In genomic region chr20:56400001-56400640, GRCh38 we compare ENCODE assay signal across 8 cellular contexts. TPM values are rescaled to one million over a fixed set of nuclear protein-coding genes. Genes with fewer than 3 reads are reported as not detected.
DNase-seq lines count a peak whose midpoint lies in the region; ATAC-seq, FAIRE-seq and TF ChIP-seq lines count a peak whose summit lies in the region.

No MANE protein-coding gene starts in this region.

- DNase-seq in EH (ENCODE audit: low read depth) (peak; percentile 74), GOT3 (lab: John Stamatoyannopoulos, UW) (peak; percentile 5), NCI-H1694 (lab: John Stamatoyannopoulos, UW) (peak; percentile 29), cerebellar cortex (ENCODE audit: low spot score) (peak; percentile 45), lower lobe of right lung (no peak)
- peak; percentile 12 to 79 (median 53) for DNase-seq in stimulated activated naive CD4-positive, alpha-beta T cell (lab: John Stamatoyannopoulos, UW)

- ATAC-seq in lower lobe of right lung (peak; percentile 65 to 67), HG02623 (IDR thresholded peaks at IDR 0.05; ENCODE audit: unreplicated experiment) (no peak)

- H3K27me3 ChIP-seq in lower lobe of right lung (ENCODE audit: low read depth), result no peaks in the 10 kb centered on the region

- peaks cover 96% of the 10 kb centered on the region for H3K36me3 ChIP-seq in lower lobe of right lung

- H3K4me1 ChIP-seq in lower lobe of right lung, result peaks cover 10% of the 10 kb centered on the region

- H3K9me3 ChIP-seq in lower lobe of right lung, result no peaks in the 10 kb centered on the region

- FAIRE-seq in TTC549 (lab: Jason Lieb, UNC), result peak; percentile 68

- H3K27ac ChIP-seq in lower lobe of right lung, result no peak overlapping the region

- peak; percentile 82 for TF ChIP-seq CTCF in lower lobe of right lung (IDR thresholded peaks at IDR 0.05)

- intact Hi-C loops in lower lobe of right lung (cut with DNase I), result no loop called here

- no peak overlapping the region for H3K4me3 ChIP-seq in lower lobe of right lung

RNA-seq across cellular contexts. Expression of gene CSTF1, which starts 7.7 kb away (rescaled TPM):
- total RNA-seq in lower lobe of right lung, result 24.4 TPM

RNA-seq across cellular contexts. Expression of gene AURKA, which starts 8.1 kb away (rescaled TPM):
- total RNA-seq in lower lobe of right lung, result 2.5 TPM

RNA-seq across cellular contexts. Expression of gene CASS4, which starts 11.9 kb away (rescaled TPM):
- total RNA-seq in lower lobe of right lung, result 23.9 TPM

RNA-seq across cellular contexts. Expression of gene FAM210B, which starts 41.3 kb away (rescaled TPM):
- total RNA-seq in lower lobe of right lung, result 36.4 TPM
